Comparison of ENCODE assay signal across 1 cellular context in the genomic region with DNA sequence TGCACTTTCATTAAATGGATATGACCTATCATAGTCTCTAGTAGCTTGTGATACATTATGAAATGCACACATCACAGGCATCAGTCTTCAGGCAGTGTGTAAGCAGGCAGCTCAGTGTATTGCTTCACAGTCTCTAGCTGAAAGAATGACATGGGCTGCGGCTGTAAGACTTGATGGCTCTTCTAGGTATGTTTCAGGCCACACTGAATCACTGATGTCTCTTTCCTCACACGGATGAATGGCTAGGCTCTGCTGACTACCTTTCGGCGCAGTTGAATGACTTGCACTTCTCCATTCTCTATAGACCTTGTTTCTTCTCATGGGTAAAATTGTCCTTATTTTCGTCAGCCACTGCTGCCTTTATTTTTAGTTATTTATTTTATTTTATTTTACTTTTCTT.
TF ChIP-seq lines count a peak whose summit lies in the region.

No MANE protein-coding gene starts in this region.

TF ChIP-seq in SK-N-SH, 30 proteins besides CTCF, POLR2A, EP300 and RAD21 (continued from another document):
- TF ChIP-seq, protein P1, sequence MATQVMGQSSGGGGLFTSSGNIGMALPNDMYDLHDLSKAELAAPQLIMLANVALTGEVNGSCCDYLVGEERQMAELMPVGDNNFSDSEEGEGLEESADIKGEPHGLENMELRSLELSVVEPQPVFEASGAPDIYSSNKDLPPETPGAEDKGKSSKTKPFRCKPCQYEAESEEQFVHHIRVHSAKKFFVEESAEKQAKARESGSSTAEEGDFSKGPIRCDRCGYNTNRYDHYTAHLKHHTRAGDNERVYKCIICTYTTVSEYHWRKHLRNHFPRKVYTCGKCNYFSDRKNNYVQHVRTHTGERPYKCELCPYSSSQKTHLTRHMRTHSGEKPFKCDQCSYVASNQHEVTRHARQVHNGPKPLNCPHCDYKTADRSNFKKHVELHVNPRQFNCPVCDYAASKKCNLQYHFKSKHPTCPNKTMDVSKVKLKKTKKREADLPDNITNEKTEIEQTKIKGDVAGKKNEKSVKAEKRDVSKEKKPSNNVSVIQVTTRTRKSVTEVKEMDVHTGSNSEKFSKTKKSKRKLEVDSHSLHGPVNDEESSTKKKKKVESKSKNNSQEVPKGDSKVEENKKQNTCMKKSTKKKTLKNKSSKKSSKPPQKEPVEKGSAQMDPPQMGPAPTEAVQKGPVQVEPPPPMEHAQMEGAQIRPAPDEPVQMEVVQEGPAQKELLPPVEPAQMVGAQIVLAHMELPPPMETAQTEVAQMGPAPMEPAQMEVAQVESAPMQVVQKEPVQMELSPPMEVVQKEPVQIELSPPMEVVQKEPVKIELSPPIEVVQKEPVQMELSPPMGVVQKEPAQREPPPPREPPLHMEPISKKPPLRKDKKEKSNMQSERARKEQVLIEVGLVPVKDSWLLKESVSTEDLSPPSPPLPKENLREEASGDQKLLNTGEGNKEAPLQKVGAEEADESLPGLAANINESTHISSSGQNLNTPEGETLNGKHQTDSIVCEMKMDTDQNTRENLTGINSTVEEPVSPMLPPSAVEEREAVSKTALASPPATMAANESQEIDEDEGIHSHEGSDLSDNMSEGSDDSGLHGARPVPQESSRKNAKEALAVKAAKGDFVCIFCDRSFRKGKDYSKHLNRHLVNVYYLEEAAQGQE (IDR thresholded peaks at IDR 0.05; ENCODE audit: low read depth, low read length), result no peak
- TF ChIP-seq RCOR1 (IDR thresholded peaks at IDR 0.05; ENCODE audit: low read length) (no peak), EZH2phosphoT487 (IDR thresholded peaks at IDR 0.05; ENCODE audit: borderline replicate concordance, low read depth) (no peak), MXI1 (IDR thresholded peaks at IDR 0.05; ENCODE audit: low read depth, low read length) (no peak), POLR2AphosphoS5 (IDR thresholded peaks at IDR 0.05; ENCODE audit: low read depth, low read length) (no peak), MEF2A (IDR thresholded peaks at IDR 0.05; ENCODE audit: borderline replicate concordance, low read depth) (no peak), GATA2 (CRISPR knock-in tag; IDR thresholded peaks at IDR 0.05) (no peak), IRF3 (IDR thresholded peaks at IDR 0.05; ENCODE audit: low read depth, low read length) (no peak), TEAD4 (IDR thresholded peaks at IDR 0.05; ENCODE audit: borderline replicate concordance, insufficient read depth) (no peak)
- TF ChIP-seq, protein P2, sequence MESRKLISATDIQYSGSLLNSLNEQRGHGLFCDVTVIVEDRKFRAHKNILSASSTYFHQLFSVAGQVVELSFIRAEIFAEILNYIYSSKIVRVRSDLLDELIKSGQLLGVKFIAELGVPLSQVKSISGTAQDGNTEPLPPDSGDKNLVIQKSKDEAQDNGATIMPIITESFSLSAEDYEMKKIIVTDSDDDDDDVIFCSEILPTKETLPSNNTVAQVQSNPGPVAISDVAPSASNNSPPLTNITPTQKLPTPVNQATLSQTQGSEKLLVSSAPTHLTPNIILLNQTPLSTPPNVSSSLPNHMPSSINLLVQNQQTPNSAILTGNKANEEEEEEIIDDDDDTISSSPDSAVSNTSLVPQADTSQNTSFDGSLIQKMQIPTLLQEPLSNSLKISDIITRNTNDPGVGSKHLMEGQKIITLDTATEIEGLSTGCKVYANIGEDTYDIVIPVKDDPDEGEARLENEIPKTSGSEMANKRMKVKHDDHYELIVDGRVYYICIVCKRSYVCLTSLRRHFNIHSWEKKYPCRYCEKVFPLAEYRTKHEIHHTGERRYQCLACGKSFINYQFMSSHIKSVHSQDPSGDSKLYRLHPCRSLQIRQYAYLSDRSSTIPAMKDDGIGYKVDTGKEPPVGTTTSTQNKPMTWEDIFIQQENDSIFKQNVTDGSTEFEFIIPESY (IDR thresholded peaks at IDR 0.05; ENCODE audit: borderline replicate concordance, low read depth), result no peak
